19 cellular contexts compared by ENCODE assay signal in the genomic region with DNA sequence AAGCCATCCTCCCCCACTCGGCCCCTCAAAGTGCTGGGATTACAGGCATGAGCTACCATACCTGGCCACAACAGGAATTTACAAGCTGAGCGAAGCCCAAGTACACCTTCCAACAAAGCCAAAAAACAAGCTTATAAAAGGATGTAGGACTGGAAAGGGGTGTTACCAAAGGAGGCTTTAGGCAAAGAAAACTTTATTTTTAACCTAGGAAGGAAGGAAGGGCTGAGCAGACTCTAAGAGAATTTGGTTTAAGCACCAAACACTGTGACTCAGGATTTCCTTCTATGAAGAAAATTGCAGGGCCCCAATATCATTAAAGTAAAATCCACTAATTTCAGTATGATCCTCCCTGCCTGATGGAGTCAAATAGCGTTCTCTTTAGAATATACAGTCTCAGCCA. TPM values are rescaled to one million over a fixed set of nuclear protein-coding genes. Genes with fewer than 3 reads are reported as not detected.
DNase-seq lines count a peak whose midpoint lies in the region; ATAC-seq and TF ChIP-seq lines count a peak whose summit lies in the region.
"Had no signal": no experiment of that assay in that cellular context is flagged by ENCODE, and none has a peak within 500 bp of the region (broad histone marks: within the 10 kb centered on the region; RNA-seq: fewer than 3 reads in every experiment).

No MANE protein-coding gene starts in this region.

- no peaks in the 10 kb centered on the region for H3K9me3 Mint-ChIP-seq in GM23338
- peaks cover 7% of the 10 kb centered on the region for H3K9me3 Mint-ChIP-seq in nephron progenitor cell
- H3K9me3 Mint-ChIP-seq in activated T-helper 1 cell treated with anti-CD3 and anti-CD28 coated beads, Interleukin-12 subunit alpha, Interleukin-12 subunit beta, Interleukin-2, Interleukin-4 antibody, amounts not matched to agents 30 ng/mL and 10 ng/mL and 1 ng/mL, durations not matched to agents 14 hours and 24 hours and 36 hours: no peaks in the 10 kb centered on the region
- H3K9me3 Mint-ChIP-seq: activated T-helper 2 cell treated with anti-CD3 and anti-CD28 coated beads, Interferon-gamma antibody, Interleukin-2, Interleukin-4, amounts not matched to agents 10 μg/mL and 5 μg/mL and 100 μg/mL, durations not matched to agents 14 hours and 24 hours and 36 hours; stimulated activated naive CD8-positive, alpha-beta T cell treated with anti-CD3 and anti-CD28 coated beads, Interleukin-15, Interleukin-2, amounts not matched to agents 100 ng/mL and 50 ng/mL, for 24 hours had no signal

- H3K27me3 Mint-ChIP-seq in GM23338 (ENCODE audit: insufficient read depth, low read depth, poor library complexity) (peaks cover 7% of the 10 kb centered on the region), nephron progenitor cell (ENCODE audit: low read depth, poor library complexity) (no peaks in the 10 kb centered on the region)
- H3K27me3 Mint-ChIP-seq in activated T-helper 1 cell treated with anti-CD3 and anti-CD28 coated beads, Interleukin-12 subunit alpha, Interleukin-12 subunit beta, Interleukin-2, Interleukin-4 antibody, amounts not matched to agents 30 ng/mL and 10 ng/mL and 1 ng/mL, durations not matched to agents 14 hours and 24 hours and 36 hours (ENCODE audit: insufficient read depth): peaks cover 2% of the 10 kb centered on the region
- H3K27me3 Mint-ChIP-seq: stimulated activated naive CD8-positive, alpha-beta T cell treated with anti-CD3 and anti-CD28 coated beads, Interleukin-15, Interleukin-2, amounts not matched to agents 100 ng/mL and 50 ng/mL, for 24 hours had no signal

- H3F3A ChIP-seq in GM23338 (replicated peaks; ENCODE audit: low read depth): 0 out of 2 replicates have a peak, but pooled peaks cover 3% of the 10 kb centered on the region

- H3K4me1 Mint-ChIP-seq in GM23338: peaks cover 5% of the 10 kb centered on the region; the same call in 2 of the 3 replicates
- H3K4me1 Mint-ChIP-seq in nephron progenitor cell: peaks cover 12% of the 10 kb centered on the region
- peaks cover 47% of the 10 kb centered on the region for H3K4me1 Mint-ChIP-seq in activated T-helper 1 cell treated with anti-CD3 and anti-CD28 coated beads, Interleukin-12 subunit alpha, Interleukin-12 subunit beta, Interleukin-2, Interleukin-4 antibody, amounts not matched to agents 30 ng/mL and 10 ng/mL and 1 ng/mL, durations not matched to agents 14 hours and 24 hours and 36 hours (ENCODE audit: low read depth)

- DNase-seq in GM23338 (ENCODE audit: low spot score): peak; percentile 24
- DNase-seq in dermis blood vessel endothelial cell: peak; percentile 71
- no peak for DNase-seq in nephron progenitor cell
- DNase-seq in MV-4-11 (lab: John Stamatoyannopoulos, UW): no peak
- no peak for DNase-seq in activated T-helper 1 cell treated with anti-CD3 and anti-CD28 coated beads, Interleukin-12 subunit alpha, Interleukin-12 subunit beta, Interleukin-2, Interleukin-4 antibody, amounts not matched to agents 30 ng/mL and 10 ng/mL and 1 ng/mL, durations not matched to agents 14 hours and 24 hours and 36 hours (ENCODE audit: low spot score)
- DNase-seq in mucosa of gallbladder (ENCODE audit: low spot score): no peak
- DNase-seq: activated CD4-positive, CD25-positive, alpha-beta regulatory T cell; foreskin keratinocyte; Karpas-422; midbrain; NCI-H1105 treated with DMSO at 0.1 percent for 48 hours; NCI-H524 treated with DMSO at 0.1 percent for 48 hours; SHP77 treated with DMSO at 0.1 percent for 48 hours had no signal

- H3K27ac ChIP-seq in BLaER1 treated with 17β-estradiol and CSF1 and Interleukin-3, amounts not matched to agents 10 nM and 100 nM: peak overlapping the region in 8 of 11 experiments; percentile 17 to 51 (median 32); a peak in 11 of 22 replicates
- peak overlapping the region; percentile 15; the same call in 1 of the 2 replicates for H3K27ac ChIP-seq in GM23338 (ENCODE audit: low read depth)
- H3K27ac ChIP-seq: foreskin keratinocyte, neutrophil had no signal

- H2AFZ ChIP-seq in GM23338: no peak overlapping the region

- no peak overlapping the region for H3K4me3 Mint-ChIP-seq in GM23338
- no peak overlapping the region for H3K4me3 Mint-ChIP-seq in nephron progenitor cell
- no peak overlapping the region for H3K4me3 Mint-ChIP-seq in activated T-helper 1 cell treated with anti-CD3 and anti-CD28 coated beads, Interleukin-12 subunit alpha, Interleukin-12 subunit beta, Interleukin-2, Interleukin-4 antibody, amounts not matched to agents 30 ng/mL and 10 ng/mL and 1 ng/mL, durations not matched to agents 14 hours and 24 hours and 36 hours
- H3K4me3 Mint-ChIP-seq: stimulated activated naive CD8-positive, alpha-beta T cell treated with anti-CD3 and anti-CD28 coated beads, Interleukin-15, Interleukin-2, amounts not matched to agents 100 ng/mL and 50 ng/mL, for 24 hours had no signal

- H3K9ac ChIP-seq in BLaER1 treated with 17β-estradiol and CSF1 and Interleukin-3, amounts not matched to agents 10 nM and 100 nM: peak overlapping the region in 6 of 11 experiments; percentile 16 to 45 (median 34); a peak in 4 of 22 replicates

- ATAC-seq in GM23338 (no peak; the same call in 2 of the 3 replicates), GM18498 (IDR thresholded peaks at IDR 0.05; ENCODE audit: unreplicated experiment) (no peak)
- ATAC-seq: foreskin keratinocyte, sciatic nerve had no signal

- peaks cover 34 to 61% (median 48%) of the 10 kb centered on the region in 10 experiments for H3K4me1 ChIP-seq in BLaER1 treated with 17β-estradiol and CSF1 and Interleukin-3, amounts not matched to agents 10 nM and 100 nM
- H3K4me1 ChIP-seq in GM23338 (ENCODE audit: insufficient read depth): peaks cover 6% of the 10 kb centered on the region; the same call in 1 of the 2 replicates

- H3K36me3 Mint-ChIP-seq in GM23338 (ENCODE audit: low read depth) (peaks cover 11% of the 10 kb centered on the region; the same call in 2 of the 3 replicates), nephron progenitor cell (ENCODE audit: low read depth) (peaks cover 66% of the 10 kb centered on the region)
- H3K36me3 Mint-ChIP-seq in activated T-helper 1 cell treated with anti-CD3 and anti-CD28 coated beads, Interleukin-12 subunit alpha, Interleukin-12 subunit beta, Interleukin-2, Interleukin-4 antibody, amounts not matched to agents 30 ng/mL and 10 ng/mL and 1 ng/mL, durations not matched to agents 14 hours and 24 hours and 36 hours (ENCODE audit: low read depth): peaks cover 12% of the 10 kb centered on the region

- no peaks in the 10 kb centered on the region for H3K27me3 ChIP-seq in BLaER1 treated with 17β-estradiol and CSF1 and Interleukin-3, amounts not matched to agents 10 nM and 100 nM
- no peaks in the 10 kb centered on the region for H3K27me3 ChIP-seq in GM23338 (ENCODE audit: insufficient read depth)
- H3K27me3 ChIP-seq: foreskin keratinocyte, neutrophil had no signal

- peak overlapping the region; percentile 32; the same call in 1 of the 2 replicates for H3K27ac Mint-ChIP-seq in GM23338
- peak overlapping the region; percentile 75 for H3K27ac Mint-ChIP-seq in nephron progenitor cell
- H3K27ac Mint-ChIP-seq in activated T-helper 1 cell treated with anti-CD3 and anti-CD28 coated beads, Interleukin-12 subunit alpha, Interleukin-12 subunit beta, Interleukin-2, Interleukin-4 antibody, amounts not matched to agents 30 ng/mL and 10 ng/mL and 1 ng/mL, durations not matched to agents 14 hours and 24 hours and 36 hours: no peak overlapping the region
- H3K27ac Mint-ChIP-seq: activated T-helper 2 cell treated with anti-CD3 and anti-CD28 coated beads, Interferon-gamma antibody, Interleukin-2, Interleukin-4, amounts not matched to agents 10 μg/mL and 5 μg/mL and 100 μg/mL, durations not matched to agents 14 hours and 24 hours and 36 hours; stimulated activated naive CD8-positive, alpha-beta T cell treated with anti-CD3 and anti-CD28 coated beads, Interleukin-15, Interleukin-2, amounts not matched to agents 100 ng/mL and 50 ng/mL, for 24 hours had no signal

- peak overlapping the region in 2 of 10 experiments; percentile 3 to 4; a peak in 2 of 20 replicates for H3K4me3 ChIP-seq in BLaER1 treated with 17β-estradiol and CSF1 and Interleukin-3, amounts not matched to agents 10 nM and 100 nM
- no peak overlapping the region for H3K4me3 ChIP-seq in GM23338

- H3K36me3 ChIP-seq in BLaER1 treated with 17β-estradiol and CSF1 and Interleukin-3, amounts not matched to agents 10 nM and 100 nM: peaks cover 11 to 57% (median 25%) of the 10 kb centered on the region in 11 experiments
- no peaks in the 10 kb centered on the region for H3K36me3 ChIP-seq in GM23338 (ENCODE audit: insufficient read depth)

- H3K79me2 ChIP-seq in GM23338 (replicated peaks; ENCODE audit: insufficient read depth): peaks cover 99% of the 10 kb centered on the region

- peaks cover 95 to 99% (median 99%) of the 10 kb centered on the region in 11 experiments for H4K20me1 ChIP-seq in BLaER1 treated with 17β-estradiol and CSF1 and Interleukin-3, amounts not matched to agents 10 nM and 100 nM
- peaks cover 25% of the 10 kb centered on the region for H4K20me1 ChIP-seq in GM23338 (replicated peaks; ENCODE audit: insufficient read depth)

- H3K4me2 ChIP-seq in BLaER1 treated with 17β-estradiol and CSF1 and Interleukin-3, amounts not matched to agents 10 nM and 100 nM: peak overlapping the region; percentile 51 to 90 (median 77)
- no peak overlapping the region for H3K4me2 ChIP-seq in GM23338

- intact Hi-C loops in activated T-helper 1 cell treated with anti-CD3 and anti-CD28 coated beads, Interleukin-12 subunit alpha, Interleukin-12 subunit beta, Interleukin-2, Interleukin-4 antibody, amounts not matched to agents 30 ng/mL and 10 ng/mL and 1 ng/mL, durations not matched to agents 14 hours and 24 hours and 36 hours (cut with micrococcal nuclease): loop anchor here (5.0 kb wide), 1 partner anchor 251 kb away; the partner anchor contains the start of gene NRIP3

- H3K9me3 ChIP-seq in BLaER1 treated with 17β-estradiol and CSF1 and Interleukin-3, amounts not matched to agents 10 nM and 100 nM (replicated peaks in 1 of 11): 0 out of 22 replicates have a peak, but pooled peaks cover 0 to 10% (median 0%) of the 10 kb centered on the region in 11 experiments
- H3K9me3 ChIP-seq: neutrophil had no signal

- no peaks in the 10 kb centered on the region for H3K9me2 ChIP-seq in GM23338 (ENCODE audit: insufficient read depth)

- TF ChIP-seq CTCF in GM23338 (conservative IDR thresholded peaks at IDR 0.05; ENCODE audit: low read depth in 2 of 2) (no peak), nephron progenitor cell (IDR thresholded peaks at IDR 0.05) (no peak)

TF ChIP-seq in GM23338, 12 proteins besides CTCF, POLR2A, EP300 and RAD21:
- no peak for TF ChIP-seq ZNF114 (CRISPR knock-in tag; IDR thresholded peaks at IDR 0.05)

RNA-seq across cellular contexts. Expression of gene DENND5A, which starts 12.1 kb away (rescaled TPM):
- total RNA-seq in GM23338 (2014; rRNA removed; shearing (Covaris generic)): 49.1 and 56.3 TPM in 2 replicates
- 25.6 and 28.1 TPM in 2 replicates for polyA plus RNA-seq in GM23338 (2016; fragmentation: Nextera tagmentation; extraction: Ambion mirVana)
- 146 and 195 TPM in 2 replicates for total RNA-seq in dermis blood vessel endothelial cell
- total RNA-seq in activated T-helper 1 cell treated with anti-CD3 and anti-CD28 coated beads, Interleukin-12 subunit alpha, Interleukin-12 subunit beta, Interleukin-2, Interleukin-4 antibody, amounts not matched to agents 30 ng/mL and 10 ng/mL and 1 ng/mL, durations not matched to agents 14 hours and 24 hours and 36 hours: 45.6 and 47.6 TPM in 2 replicates
- 54.0 TPM for total RNA-seq in mucosa of gallbladder

Comparison
In these comparisons a context has a peak if more than half of its experiments do, and no peak if none do; other contexts are left out.
1. DNase-seq: peak in GM23338 (single experiment) and dermis blood vessel endothelial cell (single experiment); none in nephron progenitor cell (single experiment), MV-4-11 (single experiment), activated T-helper 1 cell treated with anti-CD3 and anti-CD28 coated beads, Interleukin-12 subunit alpha, Interleukin-12 subunit beta, Interleukin-2, Interleukin-4 antibody, amounts not matched to agents 30 ng/mL and 10 ng/mL and 1 ng/mL, durations not matched to agents 14 hours and 24 hours and 36 hours (single experiment) and mucosa of gallbladder (single experiment).